ENCODE assay signal across 14 cellular contexts in genomic region chr18:10422731-10423130, GRCh38. TPM values are rescaled to one million over a fixed set of nuclear protein-coding genes. Genes with fewer than 3 reads are reported as not detected.
DNase-seq lines count a peak whose midpoint lies in the region; ATAC-seq, FAIRE-seq and TF ChIP-seq lines count a peak whose summit lies in the region.
"Had no signal": no experiment of that assay in that cellular context is flagged by ENCODE, and none has a peak within 500 bp of the region (broad histone marks: within the 10 kb centered on the region; RNA-seq: fewer than 3 reads in every experiment).

No MANE protein-coding gene starts in this region.

- H3K4me3 ChIP-seq in IMR-90 (ENCODE audit: insufficient read depth, low read depth, low read length) (no peak overlapping the region), keratinocyte (ENCODE audit: control insufficient read depth in 2 of 3, extremely low read depth in 1 of 3, insufficient read depth in 2 of 3, low read depth in 1 of 3, low read length in 3 of 3) (no peak overlapping the region), suprapubic skin (no peak overlapping the region)
- H3K4me3 ChIP-seq: A549 had no signal

- no peak overlapping the region for H2BK120ac ChIP-seq in IMR-90 (ENCODE audit: low read depth, low read length)

- H2BK15ac ChIP-seq in IMR-90 (ENCODE audit: low read depth, low read length), result no peak overlapping the region

- H3K4me3 Mint-ChIP-seq in MCF 10A (ENCODE audit: unreplicated experiment), result no peak overlapping the region
- H3K4me3 Mint-ChIP-seq: CD8-positive, alpha-beta memory T cell had no signal

- peaks cover 40% of the 10 kb centered on the region for H3K4me1 Mint-ChIP-seq in MCF 10A (ENCODE audit: insufficient read depth, unreplicated experiment)
- H3K4me1 Mint-ChIP-seq: CD8-positive, alpha-beta memory T cell had no signal

- no peak for DNase-seq in IMR-90
- no peak for DNase-seq in MCF 10A (ENCODE audit: unreplicated experiment)
- no peak for DNase-seq in keratinocyte (ENCODE audit: low read depth, low spot score)
- no peak for DNase-seq in suprapubic skin (ENCODE audit: low spot score in 2 of 2)
- DNase-seq in NCI-H1436 (lab: John Stamatoyannopoulos, UW), result no peak
- no peak for DNase-seq in cerebellum (ENCODE audit: low spot score)
- DNase-seq in OCI-M2 (lab: John Stamatoyannopoulos, UW; ENCODE audit: unreplicated experiment), result no peak
- DNase-seq: BE2C; Caco-2; CD8-positive, alpha-beta memory T cell; GF-D8 had no signal

- H3K4me1 ChIP-seq in IMR-90 (ENCODE audit: control insufficient read depth, insufficient read depth, low read length) (peaks cover 14% of the 10 kb centered on the region), keratinocyte (ENCODE audit: control insufficient read depth, extremely low read depth, insufficient read depth, low read length) (peaks cover 30% of the 10 kb centered on the region), suprapubic skin (peaks cover 42% of the 10 kb centered on the region)
- H3K4me1 ChIP-seq: A549, BE2C, Caco-2 had no signal

- peak overlapping the region; percentile 42 for H3K27ac Mint-ChIP-seq in MCF 10A (ENCODE audit: low read depth, unreplicated experiment)
- H3K27ac Mint-ChIP-seq: CD8-positive, alpha-beta memory T cell had no signal

- H2BK20ac ChIP-seq in IMR-90 (ENCODE audit: low read depth, low read length), result no peak overlapping the region

- H3K27ac ChIP-seq in IMR-90 (ENCODE audit: insufficient read depth, low read length) (no peak overlapping the region), keratinocyte (ENCODE audit: control insufficient read depth, insufficient read depth, low read length) (peak overlapping the region; percentile 3), suprapubic skin (peak overlapping the region; percentile 24)
- H3K27ac ChIP-seq: A549 had no signal

- TF ChIP-seq RAD21 in IMR-90 (IDR thresholded peaks at IDR 0.05; ENCODE audit: low read length), result no peak

- no peaks in the 10 kb centered on the region for H3K79me1 ChIP-seq in IMR-90 (ENCODE audit: low read depth in 1 of 2, low read length in 2 of 2)

- H3K27me3 ChIP-seq in IMR-90 (ENCODE audit: control insufficient read depth, insufficient read depth, low read length), result peaks cover 21% of the 10 kb centered on the region
- H3K27me3 ChIP-seq in keratinocyte (ENCODE audit: control insufficient read depth, extremely low read depth, insufficient read depth, low read length), result no peaks in the 10 kb centered on the region
- H3K27me3 ChIP-seq in suprapubic skin, result no peaks in the 10 kb centered on the region
- H3K27me3 ChIP-seq: BE2C had no signal

- CTCF ChIA-PET in IMR-90 (lab: Yijun Ruan, JAX) (interaction anchor here (0.6 kb wide), 1 partner anchor 310 kb away, joined by 3 read pairs; no protein-coding TSS in a partner anchor), MCF 10A (lab: Yijun Ruan, JAX) (interaction anchor here (1.0 kb wide), 1 partner anchor 34 kb away, joined by 5 read pairs; no protein-coding TSS in a partner anchor)

- H3K9ac ChIP-seq in IMR-90 (ENCODE audit: low read depth, low read length) (no peak overlapping the region), keratinocyte (ENCODE audit: control insufficient read depth, extremely low read depth, insufficient read depth, low read length) (no peak overlapping the region)

- peak overlapping the region; percentile 5 for H2AFZ ChIP-seq in IMR-90 (replicated peaks; ENCODE audit: low read length, poor library complexity)
- H2AFZ ChIP-seq in keratinocyte (ENCODE audit: control insufficient read depth, low read length), result no peak overlapping the region

- H3K18ac ChIP-seq in IMR-90 (ENCODE audit: low read depth, low read length), result no peak overlapping the region

- in situ Hi-C loops in IMR-90 (cut with MboI; ENCODE audit: low sequenced_read_pairs), result no loop called here

- H3K36me3 Mint-ChIP-seq in MCF 10A (ENCODE audit: insufficient read depth, unreplicated experiment), result peaks cover 6% of the 10 kb centered on the region
- H3K36me3 Mint-ChIP-seq: CD8-positive, alpha-beta memory T cell had no signal

- H3K9me1 ChIP-seq in IMR-90 (ENCODE audit: insufficient read depth, low read length) (peaks cover 5% of the 10 kb centered on the region), keratinocyte (ENCODE audit: control insufficient read depth, extremely low read depth, insufficient read depth, low read length) (no peaks in the 10 kb centered on the region)

- H3K14ac ChIP-seq in IMR-90 (replicated peaks; ENCODE audit: low read depth, low read length), result no peak overlapping the region

- no peak overlapping the region for H2BK5ac ChIP-seq in IMR-90 (ENCODE audit: low read depth, low read length, poor library complexity, severe bottlenecking)

- H3K79me2 ChIP-seq in keratinocyte (ENCODE audit: control insufficient read depth, insufficient read depth, low read length), result no peaks in the 10 kb centered on the region

- FAIRE-seq in keratinocyte (lab: Jason Lieb, UNC), result no peak
- FAIRE-seq: A549 had no signal

- H3K27me3 Mint-ChIP-seq in MCF 10A (ENCODE audit: insufficient read depth, unreplicated experiment), result no peaks in the 10 kb centered on the region

- dilution Hi-C loops in IMR-90 (cut with HindIII; ENCODE audit: low sequenced_read_pairs, unreplicated experiment) (no loop called here), keratinocyte (cut with MboI; ENCODE audit: extremely low pct_ligation_motif_present, low sequenced_read_pairs) (no loop called here)

- H2AK9ac ChIP-seq in IMR-90 (replicated peaks; ENCODE audit: low read depth, low read length, poor library complexity), result no peak overlapping the region

- H4K20me1 ChIP-seq in IMR-90 (ENCODE audit: insufficient read depth, low read length) (0 out of 2 replicates have a peak, but pooled peaks cover 6% of the 10 kb centered on the region), keratinocyte (ENCODE audit: control insufficient read depth, extremely low read depth, insufficient read depth, low read length) (no peaks in the 10 kb centered on the region)

- H3K56ac ChIP-seq in IMR-90 (ENCODE audit: extremely low read depth, insufficient read depth, low read length), result no peak overlapping the region

- H4K5ac ChIP-seq in IMR-90 (ENCODE audit: low read depth, low read length), result no peak overlapping the region

- H4K91ac ChIP-seq in IMR-90 (ENCODE audit: insufficient read depth, low read depth, low read length), result no peak overlapping the region

- intact Hi-C loops in IMR-90 (cut with micrococcal nuclease) (no loop called here), MCF 10A (cut with micrococcal nuclease) (no loop called here)

- H3K9me3 ChIP-seq in IMR-90 (ENCODE audit: control insufficient read depth, insufficient read depth, low read length), result peaks cover 4% of the 10 kb centered on the region; the same call in 1 of the 2 replicates
- H3K9me3 ChIP-seq in keratinocyte (ENCODE audit: control insufficient read depth, low read depth, low read length), result peaks cover 3% of the 10 kb centered on the region
- no peaks in the 10 kb centered on the region for H3K9me3 ChIP-seq in suprapubic skin
- H3K9me3 ChIP-seq: A549, BE2C, Caco-2 had no signal

- H3K9me3 Mint-ChIP-seq in MCF 10A (ENCODE audit: unreplicated experiment), result no peaks in the 10 kb centered on the region

- no peak for TF ChIP-seq CTCF in IMR-90 (conservative IDR thresholded peaks at IDR 0.05; ENCODE audit: low read depth, low read length)
- no peak for TF ChIP-seq CTCF in MCF 10A (IDR thresholded peaks at IDR 0.05; ENCODE audit: unreplicated experiment)
- no peak for TF ChIP-seq CTCF in keratinocyte (optimal IDR thresholded peaks at IDR 0.05 in 1 of 3, IDR thresholded peaks at IDR 0.05 in 1 of 3, conservative IDR thresholded peaks at IDR 0.05 in 1 of 3; ENCODE audit: extremely low read depth in 1 of 3, insufficient read depth in 2 of 3, low read length in 3 of 3)
- no peak for TF ChIP-seq CTCF in suprapubic skin (IDR thresholded peaks at IDR 0.05)

- ATAC-seq in IMR-90 (ENCODE audit: low read depth) (no peak), HG03457 (IDR thresholded peaks at IDR 0.05; ENCODE audit: unreplicated experiment) (no peak)
- ATAC-seq: A549, HCT116 had no signal

- POLR2A ChIA-PET in IMR-90 (lab: Charles Lee; ENCODE audit: unreplicated experiment) (no interaction called here), MCF 10A (lab: Yijun Ruan, JAX) (interaction anchor here (0.5 to 1.9 kb wide), 2 partner anchors 10 to 98 kb away, joined by 3 to 10 read pairs; no protein-coding TSS in a partner anchor)

- H3K4ac ChIP-seq in IMR-90 (ENCODE audit: low read depth, low read length), result no peak overlapping the region

- H3K36me3 ChIP-seq in IMR-90 (ENCODE audit: control insufficient read depth, insufficient read depth, low read length), result no peaks in the 10 kb centered on the region
- H3K36me3 ChIP-seq in keratinocyte (ENCODE audit: control insufficient read depth in 2 of 2, extremely low read depth in 1 of 2, insufficient read depth in 2 of 2, low read length in 2 of 2), result no peaks in the 10 kb centered on the region
- H3K36me3 ChIP-seq in suprapubic skin, result no peaks in the 10 kb centered on the region
- H3K36me3 ChIP-seq: BE2C had no signal

- 74% methylated on average over 3 of the region's 6 CpGs; no CpG with 5 or more reads in 1 of the 2 experiments for WGBS in IMR-90 (ENCODE audit: extremely low coverage in 2 of 2, insufficient read length in 1 of 2), 2 experiments
- 79% methylated on average over 4 of the region's 6 CpGs for WGBS in suprapubic skin

- no peak overlapping the region for H3K23ac ChIP-seq in IMR-90 (ENCODE audit: low read depth, low read length)

- H4K8ac ChIP-seq in IMR-90 (ENCODE audit: low read depth in 2 of 2, low read length in 2 of 2), result no peak overlapping the region

- TF ChIP-seq POLR2A in IMR-90 (IDR thresholded peaks at IDR 0.05; ENCODE audit: low read depth, low read length), result no peak
- TF ChIP-seq POLR2A in suprapubic skin (IDR thresholded peaks at IDR 0.05), result no peak

- no TSS peak for BruUV-seq in IMR-90 (replicated peaks; lab: Mats Ljungman, UMichigan)
- no TSS peak for BruUV-seq in MCF 10A (replicated peaks; lab: Mats Ljungman, UMichigan)

- H2AK5ac ChIP-seq in IMR-90 (ENCODE audit: low read depth, low read length), result 0 out of 2 replicates have a peak overlapping the region, but pooled peaks have one; percentile 1

- TF ChIP-seq EP300 in suprapubic skin (IDR thresholded peaks at IDR 0.05), result no peak

- H3K4me2 ChIP-seq in IMR-90 (ENCODE audit: low read depth, low read length) (no peak overlapping the region), keratinocyte (ENCODE audit: control insufficient read depth, extremely low read depth, insufficient read depth, low read depth, low read length) (no peak overlapping the region)
- H3K4me2 ChIP-seq: A549 had no signal

RNA-seq across cellular contexts. Expression of gene APCDD1, which starts 31.7 kb away (rescaled TPM):
- total RNA-seq in IMR-90 (2012; rRNA removed) (0.83 and 1.1 TPM in 2 replicates), MCF 10A (2022) (0.37 and 0.54 TPM in 2 replicates), suprapubic skin (100 to 1,000 TPM; 110 to 308 (median 140) TPM), cerebellum (41.6 TPM)
- polyA plus RNA-seq in IMR-90 (2012; rRNA removed) (1.9 and 2.2 TPM in 2 replicates), keratinocyte (1.4 to 17.2 TPM (median 8.5 TPM) in 3 replicates)
- polyA plus RNA-seq in IMR-90 (2012; cell fraction: cytosol; rRNA removed), result 1.2 and 3.0 TPM in 2 replicates
- 1.3 and 2.1 TPM in 2 replicates for polyA plus RNA-seq in IMR-90 (2012; cell fraction: nucleus; rRNA removed; ENCODE audit: low replicate concordance)
- 1.9 TPM for polyA plus RNA-seq in keratinocyte (2011; ENCODE audit: low read depth)
- 3.0 and 3.3 TPM in 2 replicates for polyA plus RNA-seq in keratinocyte (2011; cell fraction: cytosol; rRNA removed)
- 2.6 and 3.5 TPM in 2 replicates for polyA plus RNA-seq in keratinocyte (2011; cell fraction: nucleus; rRNA removed)
- polyA plus RNA-seq in keratinocyte (2012; ENCODE audit: low replicate concordance), result 2.4 and 10.5 TPM in 2 replicates
- 0.49 to 11.2 TPM (median 4.6 TPM) in 3 replicates for polyA minus RNA-seq in keratinocyte
- 4.8 TPM for polyA minus RNA-seq in keratinocyte (2011; cell fraction: cytosol; rRNA and poly(A)+ RNA removed)
- 0.54 and 3.4 TPM in 2 replicates for polyA minus RNA-seq in keratinocyte (2011; cell fraction: nucleus; rRNA and poly(A)+ RNA removed)
- total RNA-seq: CD8-positive, alpha-beta memory T cell had no signal
- polyA plus RNA-seq: A549; CD8-positive, alpha-beta memory T cell had no signal

Comparison
In these comparisons a context has a peak if more than half of its experiments do, and no peak if none do; other contexts are left out.
1. RNA of gene APCDD1, which starts 31.7 kb away (total RNA-seq): 110 to 308 TPM in suprapubic skin and 41.6 TPM in cerebellum (single experiment); 0.83 to 1.1 TPM in IMR-90 and 0.37 to 0.54 TPM in MCF 10A; every median in the first group is over 10 times any median in the second.